Comparison of ENCODE assay signal across 2 cellular contexts in the genomic region with DNA sequence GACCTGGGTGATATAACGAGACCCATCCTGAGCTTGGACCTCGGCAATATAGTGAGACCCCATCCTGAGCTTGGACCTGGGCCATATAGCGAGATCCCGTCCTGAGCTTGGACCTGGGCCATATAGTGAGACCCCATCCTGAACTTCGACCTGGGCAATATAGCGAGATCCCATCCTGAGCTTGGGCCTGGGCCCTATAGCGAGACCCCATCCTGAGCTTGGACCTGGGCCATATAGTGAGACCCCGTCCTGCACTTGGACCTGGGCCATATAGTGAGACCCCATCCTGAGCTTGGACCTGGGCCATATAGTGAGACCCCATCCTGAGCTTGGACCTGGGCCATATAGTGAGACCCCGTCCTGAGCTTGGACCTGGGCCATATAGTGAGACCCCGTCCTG. TPM values are rescaled to one million over a fixed set of nuclear protein-coding genes. Genes with fewer than 3 reads are reported as not detected.
"Had no signal": no experiment of that assay in that cellular context is flagged by ENCODE, and none has a peak within 500 bp of the region (broad histone marks: within the 10 kb centered on the region; RNA-seq: fewer than 3 reads in every experiment).

No MANE protein-coding gene starts in this region.

RNA-seq across cellular contexts. Expression of a gene that starts 22.2 kb away (rescaled TPM):
- total RNA-seq: GM23248, HFFc6 had no signal
- polyA plus RNA-seq: GM23248 had no signal
